ENCODE assay signal across 21 cellular contexts in genomic region chr2:22800422-22800821, GRCh38.
DNase-seq lines count a peak whose midpoint lies in the region; ATAC-seq and TF ChIP-seq lines count a peak whose summit lies in the region.
"Had no signal": no experiment of that assay in that cellular context is flagged by ENCODE, and none has a peak within 500 bp of the region (broad histone marks: within the 10 kb centered on the region; RNA-seq: fewer than 3 reads in every experiment).

No MANE protein-coding gene starts in this region.

- H3K36me3 Mint-ChIP-seq in WTC11: peaks cover 26% of the 10 kb centered on the region
- H3K36me3 Mint-ChIP-seq in HFFc6 (ENCODE audit: low read depth): no peaks in the 10 kb centered on the region
- H3K36me3 Mint-ChIP-seq in activated CD8-positive, alpha-beta T cell treated with anti-CD3 and anti-CD28 coated beads, Interleukin-2, amount 10 ng/mL, durations not matched to agents 7 days and 5 days (ENCODE audit: low read depth): no peaks in the 10 kb centered on the region
- H3K36me3 Mint-ChIP-seq: CD4-positive, CD25-positive, alpha-beta regulatory T cell had no signal

- H3K4me3 Mint-ChIP-seq in WTC11 (peak overlapping the region; percentile 33), HFFc6 (no peak overlapping the region)
- no peak overlapping the region for H3K4me3 Mint-ChIP-seq in activated CD8-positive, alpha-beta T cell treated with anti-CD3 and anti-CD28 coated beads, Interleukin-2, amount 10 ng/mL, durations not matched to agents 7 days and 5 days
- H3K4me3 Mint-ChIP-seq: CD4-positive, CD25-positive, alpha-beta regulatory T cell had no signal

- peak; percentile 10 for DNase-seq in NCI-H748 (lab: John Stamatoyannopoulos, UW; ENCODE audit: unreplicated experiment)
- no peak for DNase-seq in NCI-H748 treated with DMSO at 0.1 percent for 48 hours (lab: John Stamatoyannopoulos, UW)
- DNase-seq in WTC11 (ENCODE audit: low spot score): peak; percentile 65
- DNase-seq in iPS-NIHi11 (ENCODE audit: low spot score): peak; percentile 33
- DNase-seq in SHP77 treated with DMSO at 0.1 percent for 48 hours (lab: John Stamatoyannopoulos, UW): no peak
- no peak for DNase-seq in HFFc6
- no peak for DNase-seq in activated CD8-positive, alpha-beta T cell treated with anti-CD3 and anti-CD28 coated beads, Interleukin-2, amount 10 ng/mL, durations not matched to agents 7 days and 5 days
- DNase-seq: CD4-positive, CD25-positive, alpha-beta regulatory T cell; COR-L47; DMS153; GF-D8; GOT3; MM.1S; NCI-H1092; NCI-H146; NCI-H2029 treated with DMSO at 0.1 percent for 48 hours; NCI-H2227 treated with DMSO at 0.1 percent for 48 hours; NCI-H526; SW 1271 had no signal

- H3K4me1 Mint-ChIP-seq in WTC11 (peaks cover 49% of the 10 kb centered on the region), HFFc6 (ENCODE audit: low read depth) (no peaks in the 10 kb centered on the region)
- no peaks in the 10 kb centered on the region for H3K4me1 Mint-ChIP-seq in activated CD8-positive, alpha-beta T cell treated with anti-CD3 and anti-CD28 coated beads, Interleukin-2, amount 10 ng/mL, durations not matched to agents 7 days and 5 days (ENCODE audit: low read depth)
- H3K4me1 Mint-ChIP-seq: CD4-positive, CD25-positive, alpha-beta regulatory T cell had no signal

- POLR2A ChIA-PET in WTC11 (lab: Charles Lee): interaction anchor here (0.5 kb wide), 1 partner anchor 64 kb away, joined by 3 read pairs; no protein-coding TSS in a partner anchor
- POLR2A ChIA-PET in activated CD8-positive, alpha-beta T cell treated with anti-CD3 and anti-CD28 coated beads, Interleukin-2, amount 10 ng/mL, durations not matched to agents 7 days and 5 days (lab: Charles Lee): no interaction called here

- CTCF ChIA-PET in WTC11 (lab: Charles Lee): no interaction called here
- CTCF ChIA-PET in activated CD8-positive, alpha-beta T cell treated with anti-CD3 and anti-CD28 coated beads, Interleukin-2, amount 10 ng/mL, durations not matched to agents 7 days and 5 days (lab: Charles Lee): no interaction called here

- no peaks in the 10 kb centered on the region; the same call in 1 of the 2 replicates for H3K27me3 Mint-ChIP-seq in WTC11 (ENCODE audit: low read depth)
- no peaks in the 10 kb centered on the region for H3K27me3 Mint-ChIP-seq in HFFc6 (ENCODE audit: insufficient read depth)
- no peaks in the 10 kb centered on the region for H3K27me3 Mint-ChIP-seq in activated CD8-positive, alpha-beta T cell treated with anti-CD3 and anti-CD28 coated beads, Interleukin-2, amount 10 ng/mL, durations not matched to agents 7 days and 5 days (ENCODE audit: low read depth)
- H3K27me3 Mint-ChIP-seq: CD4-positive, CD25-positive, alpha-beta regulatory T cell had no signal

- TF ChIP-seq CTCF in WTC11 (IDR thresholded peaks at IDR 0.05) (no peak), HFFc6 (IDR thresholded peaks at IDR 0.05) (no peak)

- ATAC-seq in WTC11: peak; percentile 92
- no peak for ATAC-seq in HG02678 (IDR thresholded peaks at IDR 0.05; ENCODE audit: unreplicated experiment)
- ATAC-seq in activated CD8-positive, alpha-beta T cell treated with anti-CD3 and anti-CD28 coated beads, Interleukin-2, amount 10 ng/mL, durations not matched to agents 7 days and 5 days: no peak
- ATAC-seq: Panc1 had no signal

- peak overlapping the region; percentile 86 for H3K27ac Mint-ChIP-seq in WTC11
- H3K27ac Mint-ChIP-seq in HFFc6: no peak overlapping the region
- H3K27ac Mint-ChIP-seq in activated CD8-positive, alpha-beta T cell treated with anti-CD3 and anti-CD28 coated beads, Interleukin-2, amount 10 ng/mL, durations not matched to agents 7 days and 5 days: no peak overlapping the region
- H3K27ac Mint-ChIP-seq: CD4-positive, CD25-positive, alpha-beta regulatory T cell had no signal

- peaks cover 23% of the 10 kb centered on the region for H3K9me3 Mint-ChIP-seq in WTC11
- peaks cover 61% of the 10 kb centered on the region for H3K9me3 Mint-ChIP-seq in HFFc6
- H3K9me3 Mint-ChIP-seq in activated CD8-positive, alpha-beta T cell treated with anti-CD3 and anti-CD28 coated beads, Interleukin-2, amount 10 ng/mL, durations not matched to agents 7 days and 5 days (ENCODE audit: insufficient read depth): peaks cover 3% of the 10 kb centered on the region

TF ChIP-seq in WTC11, 78 proteins besides CTCF, POLR2A, EP300 and RAD21 (continues in another document):
- no peak for TF ChIP-seq ERG (CRISPR knock-in tag; IDR thresholded peaks at IDR 0.05)
- TF ChIP-seq ZNF317 (CRISPR knock-in tag; IDR thresholded peaks at IDR 0.05; ENCODE audit: borderline replicate concordance, low read depth): no peak
- TF ChIP-seq NR3C1 (CRISPR knock-in tag; conservative IDR thresholded peaks at IDR 0.05; ENCODE audit: low read depth): no peak
- no peak for TF ChIP-seq AR (CRISPR knock-in tag; IDR thresholded peaks at IDR 0.05)
- TF ChIP-seq MXD4 (CRISPR knock-in tag; IDR thresholded peaks at IDR 0.05; ENCODE audit: borderline replicate concordance): no peak
- no peak for TF ChIP-seq USF1 (CRISPR knock-in tag; IDR thresholded peaks at IDR 0.05)
- TF ChIP-seq SMAD4 (CRISPR knock-in tag; IDR thresholded peaks at IDR 0.05): no peak
- no peak for TF ChIP-seq ZNF138 (CRISPR knock-in tag; conservative IDR thresholded peaks at IDR 0.05)
- TF ChIP-seq ATF2 (CRISPR knock-in tag; IDR thresholded peaks at IDR 0.05; ENCODE audit: borderline replicate concordance, low read depth): no peak
- TF ChIP-seq ZBTB43 (CRISPR knock-in tag; IDR thresholded peaks at IDR 0.05): no peak
- no peak for TF ChIP-seq NR2C2 (CRISPR knock-in tag; IDR thresholded peaks at IDR 0.05)

Comparison
In these comparisons a context has a peak if more than half of its experiments do, and no peak if none do; other contexts are left out.
1. DNase-seq: peak in NCI-H748 (single experiment), WTC11 (single experiment) and iPS-NIHi11 (single experiment); none in NCI-H748 treated with DMSO at 0.1 percent for 48 hours (single experiment), SHP77 treated with DMSO at 0.1 percent for 48 hours (single experiment), HFFc6 (single experiment) and activated CD8-positive, alpha-beta T cell treated with anti-CD3 and anti-CD28 coated beads, Interleukin-2, amount 10 ng/mL, durations not matched to agents 7 days and 5 days (single experiment).